In the genomic region with DNA sequence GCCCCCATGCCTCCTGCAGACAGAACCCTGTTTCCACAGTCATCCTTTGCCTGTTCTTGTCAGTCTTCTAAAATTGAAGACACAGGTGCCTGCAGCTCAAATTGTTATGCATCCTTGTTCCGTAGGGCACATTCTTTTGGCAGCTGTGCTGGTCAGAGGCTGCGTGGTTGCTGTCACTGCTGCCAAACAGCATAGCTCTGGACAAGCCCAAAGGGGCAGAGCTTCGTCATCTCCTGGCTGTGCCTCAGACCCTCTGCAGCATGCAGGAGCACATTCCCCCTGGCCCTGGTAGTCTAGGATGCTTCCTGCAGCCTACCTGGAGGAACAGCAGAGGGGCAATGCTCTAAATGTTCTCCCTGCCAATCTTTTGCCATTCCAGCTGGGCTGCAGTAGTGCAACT, we compare ENCODE assay signal across 16 cellular contexts. TPM values are rescaled to one million over a fixed set of nuclear protein-coding genes. Genes with fewer than 3 reads are reported as not detected.
DNase-seq lines count a peak whose midpoint lies in the region; ATAC-seq and TF ChIP-seq lines count a peak whose summit lies in the region.
"Had no signal": no experiment of that assay in that cellular context is flagged by ENCODE, and none has a peak within 500 bp of the region (broad histone marks: within the 10 kb centered on the region; RNA-seq: fewer than 3 reads in every experiment).

No MANE protein-coding gene starts in this region.

- CTCF ChIA-PET in activated CD8-positive, alpha-beta T cell treated with anti-CD3 and anti-CD28 coated beads for 36 hours (lab: Charles Lee), result interaction anchor here (1.2 to 8.6 kb wide), 3 partner anchors 24 to 129 kb away, joined by 4 to 61 read pairs (median 4); no protein-coding TSS in a partner anchor
- CTCF ChIA-PET in activated CD8-positive, alpha-beta T cell treated with anti-CD3 and anti-CD28 coated beads, Interleukin-2, amount 10 ng/mL, durations not matched to agents 7 days and 5 days (lab: Charles Lee), result interaction anchor here (0.7 to 2.4 kb wide), 6 partner anchors 9 to 473 kb away, joined by 3 to 16 read pairs (median 3); no protein-coding TSS in a partner anchor
- CTCF ChIA-PET in WTC11 (lab: Charles Lee), result interaction anchor here (0.5 to 1.5 kb wide), 7 partner anchors 9 to 474 kb away, joined by 3 to 8 read pairs (median 4); a partner anchor contains a TSS

- no peak for DNase-seq in activated CD8-positive, alpha-beta T cell treated with anti-CD3 and anti-CD28 coated beads for 36 hours
- no peak for DNase-seq in activated CD8-positive, alpha-beta T cell treated with anti-CD3 and anti-CD28 coated beads, Interleukin-2, amount 10 ng/mL, durations not matched to agents 7 days and 5 days
- DNase-seq in WTC11 (ENCODE audit: low spot score), result no peak
- DNase-seq in immature natural killer cell, result no peak
- no peak for DNase-seq in stimulated activated naive B cell treated with anti-CD40 and anti-IgM and Interleukin-4, amounts not matched to agents 10 μg/mL and 1 μg/mL and 100 μg/mL, for 72 hours
- no peak for DNase-seq in NCI-H1694 (lab: John Stamatoyannopoulos, UW)
- DNase-seq: activated CD8-positive, alpha-beta memory T cell treated with anti-CD3 and anti-CD28 coated beads, Interleukin-2, amount 50 U/mL, for 48 hours; KG1; mucosa of descending colon; NCI-H187; NCI-H774; SIG-M5; testis had no signal

- POLR2A ChIA-PET in activated CD8-positive, alpha-beta T cell treated with anti-CD3 and anti-CD28 coated beads for 36 hours (lab: Charles Lee), result interaction anchor here (0.7 to 2.9 kb wide), 2 partner anchors 65 to 90 kb away, joined by 3 to 15 read pairs; a partner anchor contains a TSS
- POLR2A ChIA-PET in activated CD8-positive, alpha-beta T cell treated with anti-CD3 and anti-CD28 coated beads, Interleukin-2, amount 10 ng/mL, durations not matched to agents 7 days and 5 days (lab: Charles Lee), result no interaction called here
- POLR2A ChIA-PET in WTC11 (lab: Charles Lee), result interaction anchor here (1.0 kb wide), 1 partner anchor 85 kb away, joined by 3 read pairs; no protein-coding TSS in a partner anchor

- H3K9me3 Mint-ChIP-seq in activated CD8-positive, alpha-beta T cell treated with anti-CD3 and anti-CD28 coated beads for 36 hours, result no peaks in the 10 kb centered on the region
- no peaks in the 10 kb centered on the region for H3K9me3 Mint-ChIP-seq in activated CD8-positive, alpha-beta T cell treated with anti-CD3 and anti-CD28 coated beads, Interleukin-2, amount 10 ng/mL, durations not matched to agents 7 days and 5 days (ENCODE audit: insufficient read depth)
- H3K9me3 Mint-ChIP-seq in WTC11, result no peaks in the 10 kb centered on the region
- H3K9me3 Mint-ChIP-seq in immature natural killer cell, result no peaks in the 10 kb centered on the region
- peaks cover 0 to 1% of the 10 kb centered on the region in 2 donors for H3K9me3 Mint-ChIP-seq in stimulated activated naive B cell treated with anti-CD40 and anti-IgM and Interleukin-4, amounts not matched to agents 10 μg/mL and 1 μg/mL and 100 μg/mL, for 72 hours

- peaks cover 44% of the 10 kb centered on the region for H3K36me3 Mint-ChIP-seq in activated CD8-positive, alpha-beta T cell treated with anti-CD3 and anti-CD28 coated beads for 36 hours (ENCODE audit: low read depth)
- peaks cover 40% of the 10 kb centered on the region for H3K36me3 Mint-ChIP-seq in activated CD8-positive, alpha-beta T cell treated with anti-CD3 and anti-CD28 coated beads, Interleukin-2, amount 10 ng/mL, durations not matched to agents 7 days and 5 days (ENCODE audit: low read depth)
- H3K36me3 Mint-ChIP-seq in WTC11 (peaks cover 17% of the 10 kb centered on the region), immature natural killer cell (peaks cover 7 to 24% (median 8%) of the 10 kb centered on the region in 3 donors)
- peaks cover 29 to 54% of the 10 kb centered on the region in 2 donors for H3K36me3 Mint-ChIP-seq in stimulated activated naive B cell treated with anti-CD40 and anti-IgM and Interleukin-4, amounts not matched to agents 10 μg/mL and 1 μg/mL and 100 μg/mL, for 72 hours

- intact Hi-C loops in activated CD8-positive, alpha-beta T cell treated with anti-CD3 and anti-CD28 coated beads for 36 hours (cut with micrococcal nuclease), result loop anchor here (5.0 kb wide), 2 partner anchors 88 to 128 kb away; no protein-coding TSS in a partner anchor

- peak overlapping the region; percentile 83 for H3K27ac Mint-ChIP-seq in activated CD8-positive, alpha-beta T cell treated with anti-CD3 and anti-CD28 coated beads for 36 hours
- H3K27ac Mint-ChIP-seq in activated CD8-positive, alpha-beta T cell treated with anti-CD3 and anti-CD28 coated beads, Interleukin-2, amount 10 ng/mL, durations not matched to agents 7 days and 5 days, result no peak overlapping the region
- H3K27ac Mint-ChIP-seq in WTC11 (peak overlapping the region; percentile 22; the same call in 1 of the 2 replicates), immature natural killer cell (peak overlapping the region in 4 of 6 donors; percentile 34 to 66 (median 50))
- peak overlapping the region; percentile 98 for H3K27ac Mint-ChIP-seq in stimulated activated naive B cell treated with anti-CD40 and anti-IgM and Interleukin-4, amounts not matched to agents 10 μg/mL and 1 μg/mL and 100 μg/mL, for 72 hours

- TF ChIP-seq CTCF in activated CD8-positive, alpha-beta T cell treated with anti-CD3 and anti-CD28 coated beads for 36 hours (IDR thresholded peaks at IDR 0.05), result no peak
- TF ChIP-seq CTCF in WTC11 (IDR thresholded peaks at IDR 0.05), result no peak

- ATAC-seq in activated CD8-positive, alpha-beta T cell treated with anti-CD3 and anti-CD28 coated beads for 36 hours, result no peak
- ATAC-seq in activated CD8-positive, alpha-beta T cell treated with anti-CD3 and anti-CD28 coated beads, Interleukin-2, amount 10 ng/mL, durations not matched to agents 7 days and 5 days, result no peak
- ATAC-seq in WTC11 (peak; percentile 14; the same call in 1 of the 2 replicates), GM19324 (IDR thresholded peaks at IDR 0.05; ENCODE audit: low FRiP score, unreplicated experiment) (no peak), HG02759 (IDR thresholded peaks at IDR 0.05; ENCODE audit: unreplicated experiment) (no peak)
- no peak for ATAC-seq in stimulated activated naive B cell treated with anti-CD40 and anti-IgM and Interleukin-4, amounts not matched to agents 10 μg/mL and 1 μg/mL and 100 μg/mL, for 72 hours (replicated peaks)
- ATAC-seq: foreskin keratinocyte, mucosa of descending colon had no signal

- no peaks in the 10 kb centered on the region for H3K27me3 Mint-ChIP-seq in activated CD8-positive, alpha-beta T cell treated with anti-CD3 and anti-CD28 coated beads for 36 hours
- H3K27me3 Mint-ChIP-seq in activated CD8-positive, alpha-beta T cell treated with anti-CD3 and anti-CD28 coated beads, Interleukin-2, amount 10 ng/mL, durations not matched to agents 7 days and 5 days (ENCODE audit: low read depth), result no peaks in the 10 kb centered on the region
- H3K27me3 Mint-ChIP-seq in WTC11 (ENCODE audit: low read depth) (no peaks in the 10 kb centered on the region; the same call in none of the 2 replicates), immature natural killer cell (ENCODE audit: low read depth in 3 of 3) (peaks cover 3 to 12% (median 4%) of the 10 kb centered on the region in 3 donors)
- H3K27me3 Mint-ChIP-seq in stimulated activated naive B cell treated with anti-CD40 and anti-IgM and Interleukin-4, amounts not matched to agents 10 μg/mL and 1 μg/mL and 100 μg/mL, for 72 hours, result no peaks in the 10 kb centered on the region

- peaks cover 75% of the 10 kb centered on the region for H3K4me1 Mint-ChIP-seq in activated CD8-positive, alpha-beta T cell treated with anti-CD3 and anti-CD28 coated beads for 36 hours (ENCODE audit: low read depth)
- peaks cover 70% of the 10 kb centered on the region for H3K4me1 Mint-ChIP-seq in activated CD8-positive, alpha-beta T cell treated with anti-CD3 and anti-CD28 coated beads, Interleukin-2, amount 10 ng/mL, durations not matched to agents 7 days and 5 days (ENCODE audit: low read depth)
- peaks cover 25% of the 10 kb centered on the region for H3K4me1 Mint-ChIP-seq in WTC11
- peaks cover 17 to 31% of the 10 kb centered on the region in 2 donors for H3K4me1 Mint-ChIP-seq in immature natural killer cell
- peaks cover 73 to 78% of the 10 kb centered on the region in 2 donors for H3K4me1 Mint-ChIP-seq in stimulated activated naive B cell treated with anti-CD40 and anti-IgM and Interleukin-4, amounts not matched to agents 10 μg/mL and 1 μg/mL and 100 μg/mL, for 72 hours

- H3K4me3 Mint-ChIP-seq in activated CD8-positive, alpha-beta T cell treated with anti-CD3 and anti-CD28 coated beads for 36 hours, result no peak overlapping the region
- no peak overlapping the region for H3K4me3 Mint-ChIP-seq in activated CD8-positive, alpha-beta T cell treated with anti-CD3 and anti-CD28 coated beads, Interleukin-2, amount 10 ng/mL, durations not matched to agents 7 days and 5 days
- H3K4me3 Mint-ChIP-seq in WTC11 (no peak overlapping the region), immature natural killer cell (no peak overlapping the region)
- H3K4me3 Mint-ChIP-seq in stimulated activated naive B cell treated with anti-CD40 and anti-IgM and Interleukin-4, amounts not matched to agents 10 μg/mL and 1 μg/mL and 100 μg/mL, for 72 hours, result no peak overlapping the region

TF ChIP-seq in WTC11, 78 proteins besides CTCF, POLR2A, EP300 and RAD21 (continues in another document):
- TF ChIP-seq, protein P1, sequence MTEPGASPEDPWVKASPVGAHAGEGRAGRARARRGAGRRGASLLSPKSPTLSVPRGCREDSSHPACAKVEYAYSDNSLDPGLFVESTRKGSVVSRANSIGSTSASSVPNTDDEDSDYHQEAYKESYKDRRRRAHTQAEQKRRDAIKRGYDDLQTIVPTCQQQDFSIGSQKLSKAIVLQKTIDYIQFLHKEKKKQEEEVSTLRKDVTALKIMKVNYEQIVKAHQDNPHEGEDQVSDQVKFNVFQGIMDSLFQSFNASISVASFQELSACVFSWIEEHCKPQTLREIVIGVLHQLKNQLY (CRISPR knock-in tag; IDR thresholded peaks at IDR 0.05), result no peak
- TF ChIP-seq, protein P2, sequence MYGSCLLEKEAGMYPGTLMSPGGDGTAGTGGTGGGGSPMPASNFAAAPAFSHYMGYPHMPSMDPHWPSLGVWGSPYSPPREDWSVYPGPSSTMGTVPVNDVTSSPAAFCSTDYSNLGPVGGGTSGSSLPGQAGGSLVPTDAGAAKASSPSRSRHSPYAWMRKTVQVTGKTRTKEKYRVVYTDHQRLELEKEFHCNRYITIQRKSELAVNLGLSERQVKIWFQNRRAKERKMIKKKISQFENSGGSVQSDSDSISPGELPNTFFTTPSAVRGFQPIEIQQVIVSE (CRISPR knock-in tag; IDR thresholded peaks at IDR 0.05; ENCODE audit: borderline replicate concordance), result no peak
- 0 out of 2 replicates have a peak, but pooled peaks have one; percentile 50 for TF ChIP-seq TEAD1 (CRISPR knock-in tag; IDR thresholded peaks at IDR 0.05)

RNA-seq across cellular contexts. Expression of a gene that starts 2.1 kb away (rescaled TPM):
- under 1 TPM; 0.34 to 0.63 TPM for total RNA-seq in activated CD8-positive, alpha-beta T cell treated with anti-CD3 and anti-CD28 coated beads for 36 hours
- total RNA-seq in activated CD8-positive, alpha-beta T cell treated with anti-CD3 and anti-CD28 coated beads, Interleukin-2, amount 10 ng/mL, durations not matched to agents 7 days and 5 days, result 1 to 10 TPM in 1 of 2 experiments, under 1 TPM in 1; 0.66 to 1.4 TPM
- 0.46 to 0.73 TPM (median 0.46 TPM) in 3 replicates for total RNA-seq in WTC11 (2021)
- 1 to 10 TPM in 1 of 3 donors, not detected in 2; 1.1 TPM for polyA plus RNA-seq in immature natural killer cell
